Comparison of ENCODE assay signal across 35 cellular contexts in the genomic region with DNA sequence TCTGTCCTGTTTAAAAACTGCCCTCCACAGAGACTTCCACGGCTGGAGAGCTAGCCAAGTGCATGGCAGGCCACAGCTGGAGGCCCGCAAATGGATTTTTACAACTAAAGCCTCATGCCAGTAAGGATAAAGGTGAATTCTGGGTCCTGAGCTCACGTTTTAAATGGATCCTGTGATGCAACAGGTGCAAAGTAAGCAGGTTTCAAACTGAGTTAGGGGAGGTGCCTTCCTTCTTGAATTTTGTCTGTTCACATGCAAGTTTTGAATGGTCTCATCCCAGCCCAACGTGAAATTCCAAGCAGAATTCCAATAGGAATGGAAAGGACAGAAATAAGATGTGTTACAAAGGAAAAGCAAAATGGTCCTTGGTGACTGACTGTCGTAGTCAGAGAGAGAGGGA. TPM values are rescaled to one million over a fixed set of nuclear protein-coding genes. Genes with fewer than 3 reads are reported as not detected.
"Had no signal": no experiment of that assay in that cellular context is flagged by ENCODE, and none has a peak within 500 bp of the region (broad histone marks: within the 10 kb centered on the region; RNA-seq: fewer than 3 reads in every experiment).

No MANE protein-coding gene starts in this region.

- H3K4me3 ChIP-seq: ascending aorta, breast epithelium, cardiac muscle cell, colonic mucosa, esophagus squamous epithelium, gastroesophageal sphincter had no signal

- H3K4me1 ChIP-seq: ascending aorta, colonic mucosa had no signal

- H3K36me3 Mint-ChIP-seq: activated naive CD4-positive, alpha-beta T cell treated with anti-CD3 and anti-CD28 coated beads, Interleukin-2, amount 10 ng/mL, durations not matched to agents 7 days and 5 days; activated naive CD4-positive, alpha-beta T cell treated with anti-CD3 and anti-CD28 coated beads, Interleukin-2, amount 50 U/mL, for 72 hours; activated naive CD8-positive, alpha-beta T cell treated with anti-CD3 and anti-CD28 coated beads, Interleukin-2, amount 10 ng/mL, durations not matched to agents 7 days and 5 days; WTC11 had no signal

- H3K9me3 ChIP-seq: ascending aorta, breast epithelium, colonic mucosa, esophagus squamous epithelium, gastroesophageal sphincter had no signal

- H3K27ac ChIP-seq: ascending aorta, breast epithelium, cardiac muscle cell, colonic mucosa, epithelial cell of prostate, esophagus squamous epithelium, gastroesophageal sphincter had no signal

- H3K27ac Mint-ChIP-seq: activated CD4-positive, alpha-beta memory T cell treated with anti-CD3 and anti-CD28 coated beads, Interleukin-2, amount 10 ng/mL, durations not matched to agents 7 days and 5 days; activated CD4-positive, alpha-beta T cell treated with anti-CD3 and anti-CD28 coated beads, Interleukin-2, amount 10 ng/mL, durations not matched to agents 7 days and 5 days; activated naive CD4-positive, alpha-beta T cell treated with anti-CD3 and anti-CD28 coated beads, Interleukin-2, amount 10 ng/mL, durations not matched to agents 7 days and 5 days; activated naive CD4-positive, alpha-beta T cell treated with anti-CD3 and anti-CD28 coated beads, Interleukin-2, amount 50 U/mL, for 72 hours; activated naive CD8-positive, alpha-beta T cell treated with anti-CD3 and anti-CD28 coated beads, Interleukin-2, amount 10 ng/mL, durations not matched to agents 7 days and 5 days; activated T-cell treated with anti-CD3 and anti-CD28 coated beads, Interleukin-2, amount 50 U/mL, for 24 hours; activated T-cell treated with anti-CD3 and anti-CD28 coated beads, Interleukin-2, amount 50 U/mL, for 72 hours; T-helper 17 cell; T-helper 2 cell treated with Interferon-gamma antibody and Interleukin-4, amounts not matched to agents 5 μg/mL and 100 μg/mL, for 36 hours; WTC11 had no signal

- H3K4me3 Mint-ChIP-seq: activated CD4-positive, alpha-beta memory T cell treated with anti-CD3 and anti-CD28 coated beads, Interleukin-2, amount 10 ng/mL, durations not matched to agents 7 days and 5 days; activated CD4-positive, alpha-beta T cell treated with anti-CD3 and anti-CD28 coated beads, Interleukin-2, amount 10 ng/mL, durations not matched to agents 7 days and 5 days; activated naive CD4-positive, alpha-beta T cell treated with anti-CD3 and anti-CD28 coated beads, Interleukin-2, amount 10 ng/mL, durations not matched to agents 7 days and 5 days; activated naive CD8-positive, alpha-beta T cell treated with anti-CD3 and anti-CD28 coated beads, Interleukin-2, amount 10 ng/mL, durations not matched to agents 7 days and 5 days; activated T-cell treated with anti-CD3 and anti-CD28 coated beads, Interleukin-2, amount 50 U/mL, for 24 hours; activated T-cell treated with anti-CD3 and anti-CD28 coated beads, Interleukin-2, amount 50 U/mL, for 72 hours; T-helper 17 cell; T-helper 2 cell treated with Interferon-gamma antibody and Interleukin-4, amounts not matched to agents 5 μg/mL and 100 μg/mL, for 36 hours; WTC11 had no signal

- DNase-seq: activated CD4-positive, alpha-beta memory T cell treated with anti-CD3 and anti-CD28 coated beads, Interleukin-2, amount 10 ng/mL, durations not matched to agents 7 days and 5 days; activated CD4-positive, alpha-beta T cell treated with anti-CD3 and anti-CD28 coated beads for 1 hour; activated CD4-positive, alpha-beta T cell treated with anti-CD3 and anti-CD28 coated beads for 4 hours; activated CD4-positive, alpha-beta T cell treated with anti-CD3 and anti-CD28 coated beads, Interleukin-2, amount 10 ng/mL, durations not matched to agents 7 days and 5 days; activated CD4-positive, alpha-beta T cell treated with anti-CD3 and anti-CD28 coated beads, Interleukin-2, amount 50 U/mL, for 4 hours; activated CD8-positive, alpha-beta memory T cell treated with anti-CD3 and anti-CD28 coated beads, Interleukin-2, amount 50 U/mL, for 48 hours; activated gamma-delta T cell; activated naive CD4-positive, alpha-beta T cell; activated naive CD4-positive, alpha-beta T cell treated with anti-CD3 and anti-CD28 coated beads, Interleukin-2, amount 10 ng/mL, durations not matched to agents 7 days and 5 days; activated naive CD8-positive, alpha-beta T cell treated with anti-CD3 and anti-CD28 coated beads, Interleukin-2, amount 10 ng/mL, durations not matched to agents 7 days and 5 days; activated T-cell treated with anti-CD3 and anti-CD28 coated beads for 4 hours; activated T-cell treated with anti-CD3 and anti-CD28 coated beads, Interleukin-2, amount 50 U/mL, for 24 hours; activated T-cell treated with anti-CD3 and anti-CD28 coated beads, Interleukin-2, amount 50 U/mL, for 72 hours; central memory CD4-positive, alpha-beta T cell; cerebellar nuclear complex; colonic mucosa; effector CD8-positive, alpha-beta T cell; esophagus squamous epithelium; foreskin melanocyte; T-helper 1 cell; T-helper 17 cell; T1000 had no signal

- ATAC-seq: activated naive CD4-positive, alpha-beta T cell treated with anti-CD3 and anti-CD28 coated beads, Interleukin-2, amount 50 U/mL, for 72 hours; activated T-cell treated with anti-CD3 and anti-CD28 coated beads, Interleukin-2, amount 50 U/mL, for 72 hours; gastroesophageal sphincter; T-helper 17 cell; WTC11 had no signal

- H3K9me3 Mint-ChIP-seq: activated CD4-positive, alpha-beta memory T cell treated with anti-CD3 and anti-CD28 coated beads, Interleukin-2, amount 10 ng/mL, durations not matched to agents 7 days and 5 days; activated CD4-positive, alpha-beta T cell treated with anti-CD3 and anti-CD28 coated beads, Interleukin-2, amount 10 ng/mL, durations not matched to agents 7 days and 5 days; activated naive CD4-positive, alpha-beta T cell treated with anti-CD3 and anti-CD28 coated beads, Interleukin-2, amount 10 ng/mL, durations not matched to agents 7 days and 5 days; activated naive CD4-positive, alpha-beta T cell treated with anti-CD3 and anti-CD28 coated beads, Interleukin-2, amount 50 U/mL, for 72 hours; activated naive CD8-positive, alpha-beta T cell treated with anti-CD3 and anti-CD28 coated beads, Interleukin-2, amount 10 ng/mL, durations not matched to agents 7 days and 5 days; activated T-cell treated with anti-CD3 and anti-CD28 coated beads, Interleukin-2, amount 50 U/mL, for 24 hours; activated T-cell treated with anti-CD3 and anti-CD28 coated beads, Interleukin-2, amount 50 U/mL, for 72 hours; T-helper 2 cell treated with Interferon-gamma antibody and Interleukin-4, amounts not matched to agents 5 μg/mL and 100 μg/mL, for 36 hours had no signal

- H3K36me3 ChIP-seq: breast epithelium, cardiac muscle cell, colonic mucosa had no signal

- H3K27me3 Mint-ChIP-seq: activated CD4-positive, alpha-beta memory T cell treated with anti-CD3 and anti-CD28 coated beads, Interleukin-2, amount 10 ng/mL, durations not matched to agents 7 days and 5 days; activated CD4-positive, alpha-beta T cell treated with anti-CD3 and anti-CD28 coated beads, Interleukin-2, amount 10 ng/mL, durations not matched to agents 7 days and 5 days; activated naive CD8-positive, alpha-beta T cell treated with anti-CD3 and anti-CD28 coated beads, Interleukin-2, amount 10 ng/mL, durations not matched to agents 7 days and 5 days; activated T-cell treated with anti-CD3 and anti-CD28 coated beads, Interleukin-2, amount 50 U/mL, for 24 hours; T-helper 17 cell had no signal

- H3K27me3 ChIP-seq: ascending aorta, breast epithelium, cardiac muscle cell, colonic mucosa, esophagus squamous epithelium, gastroesophageal sphincter had no signal

RNA-seq across cellular contexts. Expression of gene A3GALT2, which starts 36.2 kb away (rescaled TPM):
- total RNA-seq: activated CD4-positive, alpha-beta memory T cell treated with anti-CD3 and anti-CD28 coated beads, Interleukin-2, amount 10 ng/mL, durations not matched to agents 7 days and 5 days; activated CD4-positive, alpha-beta T cell treated with anti-CD3 and anti-CD28 coated beads, Interleukin-2, amount 10 ng/mL, durations not matched to agents 7 days and 5 days; activated naive CD4-positive, alpha-beta T cell treated with anti-CD3 and anti-CD28 coated beads, Interleukin-2, amount 50 U/mL, for 72 hours; activated T-cell treated with anti-CD3 and anti-CD28 coated beads, Interleukin-2, amount 50 U/mL, for 72 hours; ascending aorta; breast epithelium; cardiac muscle cell; colonic mucosa; dermis microvascular lymphatic vessel endothelial cell; endothelial cell of umbilical vein; esophagus squamous epithelium; fibroblast of lung; fibroblast of villous mesenchyme; glomerular endothelial cell; WTC11 had no signal
